8 cellular contexts compared by ENCODE assay signal in the genomic region with DNA sequence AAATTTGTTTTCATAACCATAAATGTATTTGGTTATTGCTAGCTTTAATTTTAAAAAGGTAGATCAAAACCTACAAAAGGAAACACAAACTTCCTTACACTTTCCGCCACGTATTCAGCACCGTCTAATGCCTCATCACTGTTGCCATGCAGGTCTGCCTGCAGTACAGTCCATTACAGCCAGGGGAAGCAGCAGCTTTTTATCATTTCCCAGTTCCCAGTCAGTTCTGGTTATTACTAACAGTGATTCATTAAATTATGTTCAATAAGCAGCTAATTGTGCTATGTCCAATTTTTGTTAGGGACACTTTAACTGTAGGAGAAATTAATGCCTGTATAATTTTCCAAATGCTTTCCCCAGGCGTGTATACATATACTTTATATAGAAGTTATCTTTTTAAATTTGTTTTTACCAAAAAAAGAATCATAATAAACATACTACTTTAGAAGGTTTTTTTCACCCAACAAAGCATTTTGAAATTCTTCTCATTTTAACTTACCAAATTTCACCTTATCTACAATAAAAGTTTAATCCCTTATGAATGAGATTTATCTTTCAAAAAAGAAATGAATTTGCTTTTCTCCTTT.
DNase-seq lines count a peak whose midpoint lies in the region; ATAC-seq and TF ChIP-seq lines count a peak whose summit lies in the region.

No MANE protein-coding gene starts in this region.

- BruUV-seq in OCI-LY7 (replicated peaks; lab: Mats Ljungman, UMichigan) = no TSS peak

- H3K4me1 Mint-ChIP-seq in CD4-positive, alpha-beta memory T cell = peaks cover 0 to 5% (median 2%) of the 10 kb centered on the region in 4 donors
- peaks cover 37% of the 10 kb centered on the region for H3K4me1 Mint-ChIP-seq in activated naive CD4-positive, alpha-beta T cell treated with anti-CD3 and anti-CD28 coated beads, Interleukin-2, amount 10 ng/mL, durations not matched to agents 7 days and 5 days

- H3K27me3 Mint-ChIP-seq in CD4-positive, alpha-beta memory T cell = no peaks in the 10 kb centered on the region
- no peaks in the 10 kb centered on the region for H3K27me3 Mint-ChIP-seq in activated naive CD4-positive, alpha-beta T cell treated with anti-CD3 and anti-CD28 coated beads, Interleukin-2, amount 10 ng/mL, durations not matched to agents 7 days and 5 days

- no peaks in the 10 kb centered on the region for H3K36me3 Mint-ChIP-seq in CD4-positive, alpha-beta memory T cell
- no peaks in the 10 kb centered on the region for H3K36me3 Mint-ChIP-seq in activated naive CD4-positive, alpha-beta T cell treated with anti-CD3 and anti-CD28 coated beads, Interleukin-2, amount 10 ng/mL, durations not matched to agents 7 days and 5 days

- H2AFZ ChIP-seq in OCI-LY7 (ENCODE audit: low read length) = no peak overlapping the region

- H3K27ac Mint-ChIP-seq in CD4-positive, alpha-beta memory T cell = no peak overlapping the region
- no peak overlapping the region for H3K27ac Mint-ChIP-seq in activated naive CD4-positive, alpha-beta T cell treated with anti-CD3 and anti-CD28 coated beads, Interleukin-2, amount 10 ng/mL, durations not matched to agents 7 days and 5 days

- H3K4me1 ChIP-seq in CD4-positive, alpha-beta memory T cell (ENCODE audit: insufficient read depth, low read length) = no peaks in the 10 kb centered on the region
- H3K4me1 ChIP-seq in OCI-LY7 (ENCODE audit: insufficient read depth, low read length, poor library complexity, severe bottlenecking) = no peaks in the 10 kb centered on the region

- DNase-seq in CD4-positive, alpha-beta memory T cell = peak in 4 of 5 donors; percentile 24 to 45 (median 31)
- DNase-seq in OCI-LY7 (ENCODE audit: low spot score) (peak; percentile 65), Right ventricle myocardium superior (peak; percentile 66), pulmonary artery endothelial cell (ENCODE audit: low read depth, low spot score) (peak; percentile 72), putamen (ENCODE audit: low spot score) (no peak)
- peak; percentile 66 for DNase-seq in activated naive CD4-positive, alpha-beta T cell treated with anti-CD3 and anti-CD28 coated beads, Interleukin-2, amount 10 ng/mL, durations not matched to agents 7 days and 5 days

- H3K79me2 ChIP-seq in OCI-LY7 (ENCODE audit: insufficient read depth, low read depth, low read length) = no peaks in the 10 kb centered on the region

- no peaks in the 10 kb centered on the region for H3K9me2 ChIP-seq in OCI-LY7 (ENCODE audit: insufficient read depth, low read length)

- TF ChIP-seq CTCF in OCI-LY7 (conservative IDR thresholded peaks at IDR 0.05; ENCODE audit: low read length) = peak; percentile 85

- no peaks in the 10 kb centered on the region for H3K27me3 ChIP-seq in CD4-positive, alpha-beta memory T cell (ENCODE audit: insufficient read depth, low read length)

- no peaks in the 10 kb centered on the region for H4K20me1 ChIP-seq in OCI-LY7 (ENCODE audit: insufficient read depth, low read length)

- ATAC-seq in GM18909 (IDR thresholded peaks at IDR 0.05; ENCODE audit: poor library complexity, unreplicated experiment) (peak; percentile 92), HG03103 (IDR thresholded peaks at IDR 0.05; ENCODE audit: low read depth, unreplicated experiment) (peak; percentile 93), Right ventricle myocardium superior (ENCODE audit: poor library complexity) (peak; percentile 94)

- H3K4me3 Mint-ChIP-seq in CD4-positive, alpha-beta memory T cell = no peak overlapping the region
- no peak overlapping the region for H3K4me3 Mint-ChIP-seq in activated naive CD4-positive, alpha-beta T cell treated with anti-CD3 and anti-CD28 coated beads, Interleukin-2, amount 10 ng/mL, durations not matched to agents 7 days and 5 days

- H3K9me3 Mint-ChIP-seq in CD4-positive, alpha-beta memory T cell = no peaks in the 10 kb centered on the region
- no peaks in the 10 kb centered on the region for H3K9me3 Mint-ChIP-seq in activated naive CD4-positive, alpha-beta T cell treated with anti-CD3 and anti-CD28 coated beads, Interleukin-2, amount 10 ng/mL, durations not matched to agents 7 days and 5 days

- H3K27ac ChIP-seq in CD4-positive, alpha-beta memory T cell (ENCODE audit: low read depth, low read length) = no peak overlapping the region
- no peak overlapping the region for H3K27ac ChIP-seq in OCI-LY7 (ENCODE audit: low read depth, low read length, poor library complexity, severe bottlenecking)

- H3K4me2 ChIP-seq in OCI-LY7 (ENCODE audit: low read length) = no peak overlapping the region

- intact Hi-C loops in CD4-positive, alpha-beta memory T cell (cut with micrococcal nuclease) = loop anchor here (1.0 kb wide), 1 partner anchor 219 kb away; no protein-coding TSS in a partner anchor
- intact Hi-C loops in OCI-LY7 (cut with micrococcal nuclease; ENCODE audit: unreplicated experiment) (loop anchor here (1.0 to 2.0 kb wide), 2 partner anchors 32 to 131 kb away; partner anchors contain the start of gene BMP2K), Right ventricle myocardium superior (cut with DNase I) (no loop called here)

- H3K36me3 ChIP-seq in CD4-positive, alpha-beta memory T cell (ENCODE audit: insufficient read depth, low read length) = no peaks in the 10 kb centered on the region
- no peaks in the 10 kb centered on the region for H3K36me3 ChIP-seq in OCI-LY7 (ENCODE audit: insufficient read depth, low read length)

- H3K9me3 ChIP-seq in CD4-positive, alpha-beta memory T cell (ENCODE audit: control insufficient read depth in 1 of 2, low read length in 2 of 2) = no peaks in the 10 kb centered on the region
- H3K9me3 ChIP-seq in OCI-LY7 (ENCODE audit: low read length) = no peaks in the 10 kb centered on the region

- no peak overlapping the region for H3K4me3 ChIP-seq in CD4-positive, alpha-beta memory T cell (ENCODE audit: low read length in 2 of 2)
- H3K4me3 ChIP-seq in OCI-LY7 (ENCODE audit: low read depth, low read length, poor library complexity, severe bottlenecking) = no peak overlapping the region

- POLR2A ChIA-PET in CD4-positive, alpha-beta memory T cell (lab: Charles Lee; ENCODE audit: partially characterized antibody) = no interaction called here
- POLR2A ChIA-PET in OCI-LY7 (lab: Charles Lee) = interaction anchor here (0.6 to 1.3 kb wide), 7 partner anchors 9 to 132 kb away, joined by 3 to 4 read pairs (median 3); no protein-coding TSS in a partner anchor

- CTCF ChIA-PET in CD4-positive, alpha-beta memory T cell (lab: Charles Lee; ENCODE audit: partially characterized antibody) = interaction anchor here (0.6 to 1.9 kb wide), 14 partner anchors 9 to 219 kb away, joined by 3 to 11 read pairs (median 4); no protein-coding TSS in a partner anchor
- CTCF ChIA-PET in OCI-LY7 (lab: Charles Lee; ENCODE audit: unreplicated experiment) = no interaction called here
- CTCF ChIA-PET in activated naive CD4-positive, alpha-beta T cell treated with anti-CD3 and anti-CD28 coated beads, Interleukin-2, amount 10 ng/mL, durations not matched to agents 7 days and 5 days (lab: Charles Lee) = interaction anchor here (0.6 to 1.9 kb wide), 14 partner anchors 9 to 224 kb away, joined by 3 to 8 read pairs (median 4); no protein-coding TSS in a partner anchor
